In the genomic region with DNA sequence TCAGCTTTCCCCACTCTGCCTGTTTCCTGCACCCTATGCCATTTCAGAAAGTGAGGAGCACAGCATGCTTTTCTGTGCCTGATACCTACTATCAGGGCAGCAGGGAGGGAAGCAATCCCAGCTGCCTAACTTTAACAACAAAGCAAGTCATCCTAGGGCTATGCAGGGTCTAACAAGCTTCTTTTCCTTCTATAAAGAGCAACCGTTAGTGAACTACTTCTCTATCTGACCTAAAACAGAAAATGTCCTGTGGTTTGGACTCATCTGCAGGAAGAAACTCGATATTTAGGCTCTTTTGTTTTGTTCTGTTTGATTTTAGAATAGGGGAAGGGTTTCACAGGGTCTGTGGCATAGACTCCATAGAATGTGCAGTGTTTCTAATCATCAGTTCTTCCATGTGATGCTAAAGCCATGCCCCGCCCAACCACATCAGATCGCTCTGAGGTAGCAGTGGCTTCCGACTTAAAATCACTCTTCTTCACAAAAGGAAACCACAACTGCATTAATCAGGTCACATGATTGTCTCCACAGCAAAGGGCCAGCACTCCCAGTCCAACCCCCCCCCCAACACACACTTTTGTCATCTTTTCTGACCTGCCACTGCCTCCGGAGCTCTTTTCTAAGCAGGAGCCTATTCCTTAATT, we compare ENCODE assay signal across 14 cellular contexts.
DNase-seq lines count a peak whose midpoint lies in the region; ATAC-seq and TF ChIP-seq lines count a peak whose summit lies in the region.
"Had no signal": no experiment of that assay in that cellular context is flagged by ENCODE, and none has a peak within 500 bp of the region (broad histone marks: within the 10 kb centered on the region; RNA-seq: fewer than 3 reads in every experiment).

No MANE protein-coding gene starts in this region.

- no peaks in the 10 kb centered on the region for H3K36me3 ChIP-seq in adrenal gland (replicated peaks in 1 of 2)
- H3K36me3 ChIP-seq: cardiac muscle cell, upper lobe of left lung had no signal

- no peaks in the 10 kb centered on the region for H3K36me3 Mint-ChIP-seq in effector memory CD8-positive, alpha-beta T cell (ENCODE audit: insufficient read depth)

- TF ChIP-seq CTCF in adrenal gland (IDR thresholded peaks at IDR 0.05) (no peak), coronary artery (IDR thresholded peaks at IDR 0.05) (no peak)

- no peaks in the 10 kb centered on the region for H3K27me3 ChIP-seq in adrenal gland
- H3K27me3 ChIP-seq: cardiac muscle cell, upper lobe of left lung had no signal

- no peaks in the 10 kb centered on the region for H3K4me1 ChIP-seq in adrenal gland (replicated peaks in 1 of 2)
- H3K4me1 ChIP-seq: upper lobe of left lung had no signal

- H3K4me1 Mint-ChIP-seq in effector memory CD8-positive, alpha-beta T cell (ENCODE audit: low read depth in 2 of 2): peaks cover 9 to 11% of the 10 kb centered on the region in 2 donors

- H3K9me3 ChIP-seq in adrenal gland (replicated peaks in 1 of 3): no peaks in the 10 kb centered on the region
- H3K9me3 ChIP-seq: upper lobe of left lung had no signal

- ATAC-seq in GM18499 (IDR thresholded peaks at IDR 0.05; ENCODE audit: insufficient read depth, unreplicated experiment): peak; percentile 81
- ATAC-seq in GM21528 (IDR thresholded peaks at IDR 0.05; ENCODE audit: low FRiP score, unreplicated experiment): peak; percentile 52
- ATAC-seq in effector memory CD8-positive, alpha-beta T cell (replicated peaks): peak; percentile 44
- ATAC-seq in HG03432 (IDR thresholded peaks at IDR 0.05; ENCODE audit: unreplicated experiment): no peak
- ATAC-seq: HCT116, Panc1, sciatic nerve had no signal

- intact Hi-C loops in adrenal gland (cut with DNase I): no loop called here

- peak; percentile 51 to 59 for DNase-seq in Kasumi-1 (lab: John Stamatoyannopoulos, UW)
- DNase-seq in effector memory CD8-positive, alpha-beta T cell: no peak
- DNase-seq in AG08396 (ENCODE audit: low spot score): no peak
- DNase-seq in adrenal gland: no peak
- no peak for DNase-seq in coronary artery (ENCODE audit: low spot score)
- DNase-seq: T1000, upper lobe of left lung had no signal

- no peak for TF ChIP-seq POLR2A in adrenal gland (IDR thresholded peaks at IDR 0.05)

- H3K9me3 Mint-ChIP-seq in effector memory CD8-positive, alpha-beta T cell: peaks cover 0 to 3% of the 10 kb centered on the region in 2 donors

- WGBS in adrenal gland, 4 donors: 47 to 58% (median 53%) methylated on average over 6 of the region's 6 CpGs

- H3K27me3 Mint-ChIP-seq in effector memory CD8-positive, alpha-beta T cell: peaks cover 19 to 59% of the 10 kb centered on the region in 2 donors

- H3K27ac Mint-ChIP-seq in effector memory CD8-positive, alpha-beta T cell: no peak overlapping the region

- no peak overlapping the region for H3K4me3 ChIP-seq in adrenal gland
- H3K4me3 ChIP-seq in coronary artery: no peak overlapping the region
- H3K4me3 ChIP-seq: cardiac muscle cell, upper lobe of left lung had no signal

- H3K4me3 Mint-ChIP-seq in effector memory CD8-positive, alpha-beta T cell: peak overlapping the region in 1 of 2 donors; percentile 27

- H3K27ac ChIP-seq in adrenal gland: no peak overlapping the region
- H3K27ac ChIP-seq in coronary artery: no peak overlapping the region
- H3K27ac ChIP-seq: cardiac muscle cell, upper lobe of left lung had no signal

Comparison
In these comparisons a context has a peak if more than half of its experiments do, and no peak if none do; other contexts are left out.
1. DNase-seq: peak in Kasumi-1 (2 of 2); none in effector memory CD8-positive, alpha-beta T cell (0 of 3), AG08396 (single experiment), adrenal gland (0 of 7) and coronary artery (single experiment).